ENCODE assay signal across 14 cellular contexts in the genomic region with DNA sequence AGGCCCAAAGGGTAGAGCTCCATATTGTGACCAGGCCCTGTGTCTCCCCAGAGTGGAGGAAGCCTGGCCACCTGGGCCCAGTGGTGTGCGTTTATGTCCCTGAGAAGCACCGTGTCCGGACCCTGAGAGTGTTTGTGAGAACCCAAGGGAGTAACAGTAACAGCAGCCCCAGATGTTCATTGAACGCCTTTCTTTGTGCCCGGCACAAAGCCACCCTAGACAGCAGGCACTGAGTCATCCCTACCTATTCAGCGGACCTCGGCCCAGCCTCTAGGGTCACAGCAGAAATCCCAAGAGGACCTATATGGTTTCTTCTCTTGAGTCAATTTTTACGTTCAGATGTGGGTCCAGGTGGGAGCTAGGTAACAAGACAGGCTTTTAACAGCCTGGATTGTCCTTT. TPM values are rescaled to one million over a fixed set of nuclear protein-coding genes. Genes with fewer than 3 reads are reported as not detected.
DNase-seq lines count a peak whose midpoint lies in the region; ATAC-seq and TF ChIP-seq lines count a peak whose summit lies in the region.
"Had no signal": no experiment of that assay in that cellular context is flagged by ENCODE, and none has a peak within 500 bp of the region (broad histone marks: within the 10 kb centered on the region; RNA-seq: fewer than 3 reads in every experiment).

No MANE protein-coding gene starts in this region.

- H3K79me2 ChIP-seq in mammary epithelial cell (ENCODE audit: insufficient read depth, low read length) = no peaks in the 10 kb centered on the region

- H3K27ac Mint-ChIP-seq in activated naive CD8-positive, alpha-beta T cell = peak overlapping the region; percentile 38

- intact Hi-C loops in mammary epithelial cell (cut with micrococcal nuclease) = loop anchor here (2.0 kb wide), 2 partner anchors 25 to 65 kb away; no protein-coding TSS in a partner anchor

- H3K9me3 ChIP-seq in BLaER1 (no peaks in the 10 kb centered on the region; the same call in 1 of the 2 replicates), Peyer's patch (no peaks in the 10 kb centered on the region), mammary epithelial cell (replicated peaks; ENCODE audit: insufficient read depth, low read length) (no peaks in the 10 kb centered on the region)

- no peak for TF ChIP-seq POLR2A in Peyer's patch (IDR thresholded peaks at IDR 0.05)

- H3K27me3 Mint-ChIP-seq in activated naive CD8-positive, alpha-beta T cell = no peaks in the 10 kb centered on the region

- H3K9me3 Mint-ChIP-seq in activated naive CD8-positive, alpha-beta T cell (ENCODE audit: low read depth) = no peaks in the 10 kb centered on the region

- peak overlapping the region; percentile 95 for H3K4me2 ChIP-seq in BLaER1
- no peak overlapping the region for H3K4me2 ChIP-seq in mammary epithelial cell (ENCODE audit: insufficient read depth, low read depth, low read length)

- no peak overlapping the region for H3K4me3 ChIP-seq in BLaER1
- H3K4me3 ChIP-seq in Peyer's patch = no peak overlapping the region
- no peak overlapping the region for H3K4me3 ChIP-seq in mammary epithelial cell (replicated peaks in 1 of 3; ENCODE audit: insufficient read depth in 1 of 3, low read depth in 2 of 3, low read length in 3 of 3)

- dilution Hi-C loops in mammary epithelial cell (cut with HindIII; ENCODE audit: low sequenced_read_pairs) = loop anchor here (10.0 kb wide), 1 partner anchor 145 kb away; no protein-coding TSS in a partner anchor

- ATAC-seq in GM19025 (IDR thresholded peaks at IDR 0.05; ENCODE audit: low read depth, unreplicated experiment) = peak; percentile 34
- ATAC-seq in HG03108 (IDR thresholded peaks at IDR 0.05; ENCODE audit: unreplicated experiment) = peak; percentile 35

- peaks cover 99% of the 10 kb centered on the region for H3K4me1 ChIP-seq in BLaER1
- H3K4me1 ChIP-seq in Peyer's patch = peaks cover 0 to 34% (median 8%) of the 10 kb centered on the region in 4 donors
- H3K4me1 ChIP-seq in mammary epithelial cell (ENCODE audit: insufficient read depth, low read length) = peaks cover 11% of the 10 kb centered on the region

- H3K27ac ChIP-seq in BLaER1 = peak overlapping the region; percentile 97
- peak overlapping the region in 1 of 4 donors; percentile 75 for H3K27ac ChIP-seq in Peyer's patch
- no peak overlapping the region for H3K27ac ChIP-seq in mammary epithelial cell (ENCODE audit: insufficient read depth, low read depth, low read length)

- H4K20me1 ChIP-seq in BLaER1 (no peaks in the 10 kb centered on the region), mammary epithelial cell (ENCODE audit: insufficient read depth, low read length) (no peaks in the 10 kb centered on the region)

- TF ChIP-seq CTCF in Peyer's patch (IDR thresholded peaks at IDR 0.05) (no peak), mammary epithelial cell (conservative IDR thresholded peaks at IDR 0.05 in 1 of 2, IDR thresholded peaks at IDR 0.05 in 1 of 2; ENCODE audit: extremely low read depth in 1 of 2, insufficient read depth in 1 of 2, low read depth in 1 of 2, low read length in 2 of 2) (no peak)

- no peak overlapping the region for H2AFZ ChIP-seq in mammary epithelial cell (ENCODE audit: low read depth, low read length)

- peaks cover 7% of the 10 kb centered on the region for H3K36me3 Mint-ChIP-seq in activated naive CD8-positive, alpha-beta T cell

- H3K9ac ChIP-seq in BLaER1 (peak overlapping the region; percentile 79), mammary epithelial cell (ENCODE audit: insufficient read depth, low read length) (no peak overlapping the region)

- CTCF ChIA-PET in mammary epithelial cell (lab: Charles Lee; ENCODE audit: low non-redundant PET) = no interaction called here

- in situ Hi-C loops in mammary epithelial cell (cut with MboI; ENCODE audit: low sequenced_read_pairs in 2 of 2) = loop anchor here in 1 of 2 donors (10.0 to 25.0 kb wide), 2 partner anchors 95 to 518 kb away; no protein-coding TSS in a partner anchor

- H3K27me3 ChIP-seq in BLaER1 = no peaks in the 10 kb centered on the region
- H3K27me3 ChIP-seq in Peyer's patch = no peaks in the 10 kb centered on the region
- no peaks in the 10 kb centered on the region for H3K27me3 ChIP-seq in mammary epithelial cell (ENCODE audit: insufficient read depth, low read length)

- no peak for DNase-seq in KG1 (lab: John Stamatoyannopoulos, UW)
- DNase-seq in Peyer's patch = no peak
- DNase-seq in mammary epithelial cell = no peak
- no peak for DNase-seq in DMS53 (lab: John Stamatoyannopoulos, UW)
- DNase-seq: activated T-cell treated with anti-CD3 and anti-CD28 coated beads, Interleukin-2, amount 50 U/mL, for 4 hours; KBM-7; NCI-H187; NCI-H774; SHP77 treated with DMSO at 0.1 percent for 48 hours; stimulated activated naive CD4-positive, alpha-beta T cell treated with Interleukin-2 at 50 U/mL for 16 hours had no signal

- WGBS in mammary epithelial cell (ENCODE audit: low coverage, missing lambda C conversion rate) = 100% methylated on average over 6 of the region's 8 CpGs

- H3K4me1 Mint-ChIP-seq in activated naive CD8-positive, alpha-beta T cell (ENCODE audit: low read depth) = peaks cover 68% of the 10 kb centered on the region

- no TSS peak for BruUV-seq in mammary epithelial cell (replicated peaks; lab: Mats Ljungman, UMichigan)

- H3K36me3 ChIP-seq in BLaER1 = peaks cover 19% of the 10 kb centered on the region
- no peaks in the 10 kb centered on the region for H3K36me3 ChIP-seq in Peyer's patch
- H3K36me3 ChIP-seq in mammary epithelial cell (ENCODE audit: insufficient read depth, low read length) = no peaks in the 10 kb centered on the region

- H3K4me3 Mint-ChIP-seq in activated naive CD8-positive, alpha-beta T cell = no peak overlapping the region

RNA-seq across cellular contexts. Expression of a gene that starts 24.5 kb away (rescaled TPM):
- total RNA-seq in Peyer's patch = 10 to 100 TPM in 1 of 4 donors, 1 to 10 TPM in 1, under 1 TPM in 2; 0.66 to 91.6 (median 1.9) TPM
- total RNA-seq in mammary epithelial cell = 10 to 100 TPM; 15.0 to 16.4 TPM
- polyA plus RNA-seq in mammary epithelial cell = 21.4 TPM
- polyA minus RNA-seq in mammary epithelial cell = 2.7 TPM
